24 cellular contexts compared by ENCODE assay signal in genomic region chr11:28699701-28700100, GRCh38.
"Had no signal": no experiment of that assay in that cellular context is flagged by ENCODE, and none has a peak within 500 bp of the region (broad histone marks: within the 10 kb centered on the region; RNA-seq: fewer than 3 reads in every experiment).

No MANE protein-coding gene starts in this region.

- H3K27me3 ChIP-seq: breast epithelium, SJSA1 had no signal

- H3K27me3 Mint-ChIP-seq: activated B cell treated with CpG ODN at 0.5 μM for 24 hours; activated CD4-positive, alpha-beta T cell treated with anti-CD3 and anti-CD28 coated beads, Interleukin-2, amount 10 ng/mL, durations not matched to agents 24 days and 14 days; activated CD8-positive, alpha-beta memory T cell treated with anti-CD3 and anti-CD28 coated beads, Interleukin-2, amount 10 ng/mL, durations not matched to agents 7 days and 5 days; activated T-cell treated with anti-CD3 and anti-CD28 coated beads, Interleukin-2, amount 50 U/mL, for 24 hours; T-helper 17 cell had no signal

- H3K4me3 ChIP-seq: breast epithelium, SJSA1 had no signal

- H3K9me3 ChIP-seq: breast epithelium, SJSA1 had no signal

- H3K36me3 ChIP-seq: breast epithelium, SJSA1 had no signal

- ATAC-seq: activated CD8-positive, alpha-beta memory T cell treated with anti-CD3 and anti-CD28 coated beads, Interleukin-2, amount 10 ng/mL, durations not matched to agents 7 days and 5 days; PC-3; T-helper 17 cell had no signal

- H3K9me3 Mint-ChIP-seq: activated B cell treated with CpG ODN at 0.5 μM for 24 hours; activated CD4-positive, alpha-beta T cell treated with anti-CD3 and anti-CD28 coated beads, Interleukin-2, amount 10 ng/mL, durations not matched to agents 24 days and 14 days; activated naive CD4-positive, alpha-beta T cell treated with anti-CD3 and anti-CD28 coated beads, Interleukin-2, amount 50 U/mL, for 24 hours; activated T-cell treated with anti-CD3 and anti-CD28 coated beads, Interleukin-2, amount 50 U/mL, for 24 hours; activated T-helper 1 cell treated with anti-CD3 and anti-CD28 coated beads, Interleukin-12 subunit alpha, Interleukin-12 subunit beta, Interleukin-2, Interleukin-4 antibody, amounts not matched to agents 30 ng/mL and 10 ng/mL and 1 ng/mL, durations not matched to agents 14 hours and 24 hours and 36 hours had no signal

- H3K27ac ChIP-seq: breast epithelium, SJSA1 had no signal

- H3K4me3 Mint-ChIP-seq: activated B cell treated with CpG ODN at 0.5 μM for 24 hours; activated CD4-positive, alpha-beta T cell treated with anti-CD3 and anti-CD28 coated beads, Interleukin-2, amount 10 ng/mL, durations not matched to agents 24 days and 14 days; activated CD8-positive, alpha-beta memory T cell treated with anti-CD3 and anti-CD28 coated beads, Interleukin-2, amount 10 ng/mL, durations not matched to agents 7 days and 5 days; activated naive CD4-positive, alpha-beta T cell treated with anti-CD3 and anti-CD28 coated beads, Interleukin-2, amount 50 U/mL, for 24 hours; activated T-cell treated with anti-CD3 and anti-CD28 coated beads, Interleukin-2, amount 50 U/mL, for 24 hours; activated T-helper 1 cell treated with anti-CD3 and anti-CD28 coated beads, Interleukin-12 subunit alpha, Interleukin-12 subunit beta, Interleukin-2, Interleukin-4 antibody, amounts not matched to agents 30 ng/mL and 10 ng/mL and 1 ng/mL, durations not matched to agents 14 hours and 24 hours and 36 hours; T-helper 17 cell had no signal

- H3K4me1 ChIP-seq: breast epithelium had no signal

- H3K4me1 Mint-ChIP-seq: activated B cell treated with CpG ODN at 0.5 μM for 24 hours; activated CD4-positive, alpha-beta T cell treated with anti-CD3 and anti-CD28 coated beads, Interleukin-2, amount 10 ng/mL, durations not matched to agents 24 days and 14 days; activated CD8-positive, alpha-beta memory T cell treated with anti-CD3 and anti-CD28 coated beads, Interleukin-2, amount 10 ng/mL, durations not matched to agents 7 days and 5 days; activated naive CD4-positive, alpha-beta T cell treated with anti-CD3 and anti-CD28 coated beads, Interleukin-2, amount 50 U/mL, for 24 hours; T-helper 17 cell had no signal

- DNase-seq: activated B cell treated with CpG ODN at 0.5 μM for 24 hours; activated CD4-positive, alpha-beta T cell treated with anti-CD3 and anti-CD28 coated beads for 1 hour; activated CD4-positive, alpha-beta T cell treated with anti-CD3 and anti-CD28 coated beads, Interleukin-2, amount 10 ng/mL, durations not matched to agents 24 days and 14 days; activated CD4-positive, alpha-beta T cell treated with anti-CD3 and anti-CD28 coated beads, Interleukin-2, amount 50 U/mL, for 48 hours; activated CD8-positive, alpha-beta memory T cell treated with anti-CD3 and anti-CD28 coated beads, Interleukin-2, amount 10 ng/mL, durations not matched to agents 7 days and 5 days; activated effector memory CD4-positive, alpha-beta T cell treated with Interleukin-2 at 50 U/mL for 16 hours; activated naive CD4-positive, alpha-beta T cell; activated T-cell treated with anti-CD3 and anti-CD28 coated beads, Interleukin-2, amount 50 U/mL, for 24 hours; aorta; caudate nucleus; MM.1S; NCI-H1105; NCI-H1436 treated with DMSO at 0.1 percent for 48 hours; NCI-H187; NCI-H2081; NCI-H446; PC-3; SHP77; T-helper 17 cell; T-helper 9 cell had no signal

- H3K27ac Mint-ChIP-seq: activated B cell treated with CpG ODN at 0.5 μM for 24 hours; activated CD4-positive, alpha-beta T cell treated with anti-CD3 and anti-CD28 coated beads, Interleukin-2, amount 10 ng/mL, durations not matched to agents 24 days and 14 days; activated CD8-positive, alpha-beta memory T cell treated with anti-CD3 and anti-CD28 coated beads, Interleukin-2, amount 10 ng/mL, durations not matched to agents 7 days and 5 days; activated naive CD4-positive, alpha-beta T cell treated with anti-CD3 and anti-CD28 coated beads, Interleukin-2, amount 50 U/mL, for 24 hours; activated T-cell treated with anti-CD3 and anti-CD28 coated beads, Interleukin-2, amount 50 U/mL, for 24 hours; activated T-helper 1 cell treated with anti-CD3 and anti-CD28 coated beads, Interleukin-12 subunit alpha, Interleukin-12 subunit beta, Interleukin-2, Interleukin-4 antibody, amounts not matched to agents 30 ng/mL and 10 ng/mL and 1 ng/mL, durations not matched to agents 14 hours and 24 hours and 36 hours; T-helper 17 cell had no signal

- H3K36me3 Mint-ChIP-seq: activated CD8-positive, alpha-beta memory T cell treated with anti-CD3 and anti-CD28 coated beads, Interleukin-2, amount 10 ng/mL, durations not matched to agents 7 days and 5 days; activated naive CD4-positive, alpha-beta T cell treated with anti-CD3 and anti-CD28 coated beads, Interleukin-2, amount 50 U/mL, for 24 hours had no signal
